ENCODE assay signal across 8 cellular contexts in the genomic region with DNA sequence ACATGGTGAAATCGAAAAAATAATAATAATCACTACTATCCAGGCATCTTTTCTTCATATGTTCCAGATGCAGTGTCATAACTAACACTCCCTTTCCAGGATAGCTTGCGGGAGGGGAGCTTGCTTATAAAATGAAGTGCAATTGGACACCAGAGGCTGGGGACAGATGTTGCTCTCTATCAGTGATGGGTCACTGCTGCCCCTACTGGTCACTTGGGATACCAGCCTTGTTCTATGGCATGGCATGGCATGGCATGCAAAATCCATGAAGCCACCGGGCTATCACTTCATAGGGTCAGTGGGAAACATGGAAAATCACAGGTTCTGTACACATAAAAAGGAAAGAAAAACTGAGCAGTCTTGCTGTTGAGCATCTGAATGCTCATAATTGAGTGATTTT.
DNase-seq lines count a peak whose midpoint lies in the region; ATAC-seq and TF ChIP-seq lines count a peak whose summit lies in the region.

No MANE protein-coding gene starts in this region.

- no peak for TF ChIP-seq EP300 in gastroesophageal sphincter (IDR thresholded peaks at IDR 0.05)

- 70 to 72% methylated on average over 2 to 3 of the region's 3 CpGs for WGBS in gastroesophageal sphincter (ENCODE audit: low coverage in 1 of 2), 2 donors

- TF ChIP-seq POLR2A in gastroesophageal sphincter (IDR thresholded peaks at IDR 0.05): no peak

- H3K27ac ChIP-seq in RWPE2 (ENCODE audit: poor library complexity, severe bottlenecking) (no peak overlapping the region), gastroesophageal sphincter (no peak overlapping the region)

- no peaks in the 10 kb centered on the region for H3K4me1 ChIP-seq in RWPE2 (ENCODE audit: insufficient read depth, poor library complexity, severe bottlenecking)
- no peaks in the 10 kb centered on the region for H3K4me1 ChIP-seq in gastroesophageal sphincter

- H3K27me3 ChIP-seq in RWPE2 (ENCODE audit: insufficient read depth, poor library complexity, severe bottlenecking): no peaks in the 10 kb centered on the region
- no peaks in the 10 kb centered on the region for H3K27me3 ChIP-seq in gastroesophageal sphincter

- DNase-seq in AG04449 (ENCODE audit: low read depth, low spot score) (no peak), GM03348 (ENCODE audit: low spot score) (peak; percentile 2), RWPE2 (ENCODE audit: low spot score) (no peak)
- DNase-seq in stimulated activated CD4-positive, alpha-beta T cell treated with anti-CD3 and anti-CD28 coated beads, Interleukin-2, amount 100 ng/mL, for 24 hours: peak; percentile 18 to 26

- no peaks in the 10 kb centered on the region for H3K9me3 ChIP-seq in RWPE2 (ENCODE audit: severe bottlenecking)
- H3K9me3 ChIP-seq in gastroesophageal sphincter: no peaks in the 10 kb centered on the region

- ATAC-seq in HG03045 (IDR thresholded peaks at IDR 0.05; ENCODE audit: unreplicated experiment) (peak; percentile 50), RWPE2 (ENCODE audit: low read depth) (0 out of 3 replicates have a peak, but pooled peaks have one; percentile 46), esophagus mucosa (peak; percentile 48), HG02763 (IDR thresholded peaks at IDR 0.05; ENCODE audit: unreplicated experiment) (no peak), gastroesophageal sphincter (no peak)

- H3K36me3 ChIP-seq in RWPE2 (ENCODE audit: low read depth): no peaks in the 10 kb centered on the region
- no peaks in the 10 kb centered on the region for H3K36me3 ChIP-seq in gastroesophageal sphincter

- CTCF ChIA-PET in AG04449 (lab: Yijun Ruan, JAX): interaction anchor here (1.1 kb wide), 1 partner anchor 24 kb away, joined by 4 read pairs; no protein-coding TSS in a partner anchor

- no peak overlapping the region for H3K4me3 ChIP-seq in AG04449 (ENCODE audit: low read depth, low read length)
- no peak overlapping the region for H3K4me3 ChIP-seq in RWPE2 (ENCODE audit: severe bottlenecking)
- H3K4me3 ChIP-seq in gastroesophageal sphincter: no peak overlapping the region

- POLR2A ChIA-PET in AG04449 (lab: Yijun Ruan, JAX): no interaction called here

- TF ChIP-seq CTCF in AG04449 (IDR thresholded peaks at IDR 0.05; ENCODE audit: insufficient read depth, low read length, missing control alignments): peak; percentile 31
- peak; percentile 43 for TF ChIP-seq CTCF in RWPE2 (IDR thresholded peaks at IDR 0.05; ENCODE audit: poor library complexity, severe bottlenecking)
- TF ChIP-seq CTCF in gastroesophageal sphincter (IDR thresholded peaks at IDR 0.05): peak in 1 of 4 experiments; percentile 38

Comparison
In these comparisons a context has a peak if more than half of its experiments do, and no peak if none do; other contexts are left out.
1. DNase-seq: peak in GM03348 (single experiment) and stimulated activated CD4-positive, alpha-beta T cell treated with anti-CD3 and anti-CD28 coated beads, Interleukin-2, amount 100 ng/mL, for 24 hours (2 of 2); none in AG04449 (single experiment) and RWPE2 (single experiment).
2. ATAC-seq: peak in HG03045 (single experiment), RWPE2 (single experiment) and esophagus mucosa (single experiment); none in HG02763 (single experiment) and gastroesophageal sphincter (single experiment).